9 cellular contexts compared by ENCODE assay signal in genomic region chr17:77959926-77960521, GRCh38. TPM values are rescaled to one million over a fixed set of nuclear protein-coding genes. Genes with fewer than 3 reads are reported as not detected.
DNase-seq lines count a peak whose midpoint lies in the region; ATAC-seq and TF ChIP-seq lines count a peak whose summit lies in the region.
"Had no signal": no experiment of that assay in that cellular context is flagged by ENCODE, and none has a peak within 500 bp of the region (broad histone marks: within the 10 kb centered on the region; RNA-seq: fewer than 3 reads in every experiment).

No MANE protein-coding gene starts in this region.

- H3K9me3 ChIP-seq in mucosa of stomach (ENCODE audit: control insufficient read depth, low read length) (no peaks in the 10 kb centered on the region), tibial artery (no peaks in the 10 kb centered on the region)

- no peak for TF ChIP-seq CTCF in tibial artery (IDR thresholded peaks at IDR 0.05)

- H3K4me1 Mint-ChIP-seq in dendritic cell treated with granulocyte-macrophage colony-stimulating factor and Interleukin-4, amounts not matched to agents 40 ng/mL and 50 ng/mL, for 4 days (ENCODE audit: low read depth): peaks cover 28% of the 10 kb centered on the region

- H3K27me3 Mint-ChIP-seq in dendritic cell treated with granulocyte-macrophage colony-stimulating factor and Interleukin-4, amounts not matched to agents 40 ng/mL and 50 ng/mL, for 4 days: peaks cover 66% of the 10 kb centered on the region

- H3K27ac ChIP-seq in tibial artery: peak overlapping the region; percentile 85 to 89
- H3K27ac ChIP-seq: 22Rv1 had no signal

- H3K36me3 ChIP-seq in mucosa of stomach (ENCODE audit: control insufficient read depth, insufficient read depth, low read length) (no peaks in the 10 kb centered on the region), tibial artery (no peaks in the 10 kb centered on the region)

- no peak overlapping the region for H3K27ac Mint-ChIP-seq in dendritic cell treated with granulocyte-macrophage colony-stimulating factor and Interleukin-4, amounts not matched to agents 40 ng/mL and 50 ng/mL, for 4 days

- ATAC-seq in HG03139 (IDR thresholded peaks at IDR 0.05; ENCODE audit: unreplicated experiment) (no peak), GM18517 (IDR thresholded peaks at IDR 0.05; ENCODE audit: unreplicated experiment) (no peak)

- H3K4me3 Mint-ChIP-seq in dendritic cell treated with granulocyte-macrophage colony-stimulating factor and Interleukin-4, amounts not matched to agents 40 ng/mL and 50 ng/mL, for 4 days: peak overlapping the region; percentile 78

- H3K9me3 Mint-ChIP-seq in dendritic cell treated with granulocyte-macrophage colony-stimulating factor and Interleukin-4, amounts not matched to agents 40 ng/mL and 50 ng/mL, for 4 days: no peaks in the 10 kb centered on the region

- DNase-seq in DMS 273 (lab: John Stamatoyannopoulos, UW; ENCODE audit: unreplicated experiment) (peak; percentile 62), DMS 273 treated with DMSO at 0.1 percent for 48 hours (lab: John Stamatoyannopoulos, UW) (no peak), SK-N-DZ (ENCODE audit: low spot score) (peak; percentile 51), tibial artery (no peak)

- peak overlapping the region; percentile 32 for H3K9ac ChIP-seq in mucosa of stomach (ENCODE audit: low read length)

- H3K4me3 ChIP-seq in mucosa of stomach (ENCODE audit: low read length) (peak overlapping the region; percentile 38), tibial artery (peak overlapping the region; percentile 66 to 71)

- intact Hi-C loops in dendritic cell treated with granulocyte-macrophage colony-stimulating factor and Interleukin-4, amounts not matched to agents 40 ng/mL and 50 ng/mL, for 4 days (cut with micrococcal nuclease): loop anchor here (5.0 kb wide), 2 partner anchors 43 to 93 kb away; no protein-coding TSS in a partner anchor
- intact Hi-C loops in tibial artery (cut with DNase I; ENCODE audit: low total_unique reads): loop anchor here (5.0 kb wide), 2 partner anchors 223 to 358 kb away; no protein-coding TSS in a partner anchor

- peaks cover 9% of the 10 kb centered on the region for H3K4me1 ChIP-seq in mucosa of stomach (ENCODE audit: control insufficient read depth, insufficient read depth, low read length)
- H3K4me1 ChIP-seq in tibial artery: peaks cover 0 to 57% (median 19%) of the 10 kb centered on the region in 4 donors

- peaks cover 7% of the 10 kb centered on the region for H3K36me3 Mint-ChIP-seq in dendritic cell treated with granulocyte-macrophage colony-stimulating factor and Interleukin-4, amounts not matched to agents 40 ng/mL and 50 ng/mL, for 4 days (ENCODE audit: low read depth)

- peaks cover 24% of the 10 kb centered on the region for H3K27me3 ChIP-seq in mucosa of stomach (ENCODE audit: control insufficient read depth, insufficient read depth, low read length)
- H3K27me3 ChIP-seq in tibial artery: no peaks in the 10 kb centered on the region

RNA-seq across cellular contexts. Expression of gene TNRC6C, which starts 1.5 kb away (rescaled TPM):
- polyA plus RNA-seq in SK-N-DZ (2014; cell fraction: cytosol; rRNA removed): 2.5 and 2.7 TPM in 2 replicates
- 2.1 and 4.6 TPM in 2 replicates for polyA plus RNA-seq in SK-N-DZ (2014; cell fraction: nucleus; rRNA removed)

Comparison
In these comparisons a context has a peak if more than half of its experiments do, and no peak if none do; other contexts are left out.
1. DNase-seq: peak in DMS 273 (single experiment) and SK-N-DZ (single experiment); none in DMS 273 treated with DMSO at 0.1 percent for 48 hours (single experiment) and tibial artery (0 of 2).